ENCODE assay signal across 10 cellular contexts in genomic region chr15:75748882-75749281, GRCh38. TPM values are rescaled to one million over a fixed set of nuclear protein-coding genes. Genes with fewer than 3 reads are reported as not detected.
A peak's percentile ranks its signal among the peaks of the same experiment; 100 is the strongest.
DNase-seq lines count a peak whose midpoint lies in the region; ATAC-seq and TF ChIP-seq lines count a peak whose summit lies in the region.
"Not testable (repeated sequence)": the region's sequence is repeated elsewhere in the genome, so short reads cannot be mapped to it uniquely, and the experiment has no call there.
"Had no signal": no experiment of that assay in that cellular context is flagged by ENCODE, and none has a peak within 500 bp of the region (broad histone marks: within the 10 kb centered on the region; RNA-seq: fewer than 3 reads in every experiment).

No MANE protein-coding gene starts in this region.

- H3K27ac Mint-ChIP-seq in activated T-cell treated with anti-CD3 and anti-CD28 coated beads, Interleukin-2, amount 50 U/mL, for 24 hours, result peak overlapping the region; percentile 66
- not testable (repeated sequence) for H3K27ac Mint-ChIP-seq in activated naive CD4-positive, alpha-beta T cell treated with anti-CD3 and anti-CD28 coated beads, Interleukin-2, amount 50 U/mL, for 72 hours
- H3K27ac Mint-ChIP-seq in immature natural killer cell, result peak overlapping the region in 3 of 6 donors; percentile 11 to 49 (median 13)
- peak overlapping the region in 1 of 2 donors; percentile 78 for H3K27ac Mint-ChIP-seq in stimulated activated naive CD8-positive, alpha-beta T cell treated with anti-CD3 and anti-CD28 coated beads, Interleukin-15, amount 100 ng/mL, for 72 hours

- H3K36me3 Mint-ChIP-seq in activated T-cell treated with anti-CD3 and anti-CD28 coated beads, Interleukin-2, amount 50 U/mL, for 24 hours (ENCODE audit: low read depth); activated naive CD4-positive, alpha-beta T cell treated with anti-CD3 and anti-CD28 coated beads, Interleukin-2, amount 50 U/mL, for 72 hours; immature natural killer cell: not testable (repeated sequence)

- peak; percentile 98 to 99 for ATAC-seq in activated naive CD4-positive, alpha-beta T cell treated with anti-CD3 and anti-CD28 coated beads, Interleukin-2, amount 50 U/mL, for 72 hours
- ATAC-seq in stimulated activated naive CD8-positive, alpha-beta T cell treated with anti-CD3 and anti-CD28 coated beads, Interleukin-15, amount 100 ng/mL, for 72 hours, result peak; percentile 99

- TF ChIP-seq CTCF in GM12865 (IDR thresholded peaks at IDR 0.05; ENCODE audit: insufficient read depth, low read depth, low read length, missing control alignments), result not testable (repeated sequence)

- H3K4me1 Mint-ChIP-seq in activated T-cell treated with anti-CD3 and anti-CD28 coated beads, Interleukin-2, amount 50 U/mL, for 24 hours (ENCODE audit: low read depth), result peaks cover 17% of the 10 kb centered on the region
- H3K4me1 Mint-ChIP-seq in immature natural killer cell, result peaks cover 18 to 20% of the 10 kb centered on the region in 2 donors
- H3K4me1 Mint-ChIP-seq in stimulated activated naive CD8-positive, alpha-beta T cell treated with anti-CD3 and anti-CD28 coated beads, Interleukin-15, amount 100 ng/mL, for 72 hours, result peaks cover 18% of the 10 kb centered on the region

- H3K27me3 Mint-ChIP-seq in activated T-cell treated with anti-CD3 and anti-CD28 coated beads, Interleukin-2, amount 50 U/mL, for 24 hours, result peaks cover 12% of the 10 kb centered on the region
- peaks cover 32 to 41% (median 34%) of the 10 kb centered on the region in 3 donors for H3K27me3 Mint-ChIP-seq in immature natural killer cell (ENCODE audit: low read depth in 3 of 3)
- peaks cover 34% of the 10 kb centered on the region for H3K27me3 Mint-ChIP-seq in stimulated activated naive CD8-positive, alpha-beta T cell treated with anti-CD3 and anti-CD28 coated beads, Interleukin-15, amount 100 ng/mL, for 72 hours

- not testable (repeated sequence) for H3K4me3 Mint-ChIP-seq in activated T-cell treated with anti-CD3 and anti-CD28 coated beads, Interleukin-2, amount 50 U/mL, for 24 hours
- H3K4me3 Mint-ChIP-seq in immature natural killer cell, result peak overlapping the region; percentile 31 to 76 (median 62)
- H3K4me3 Mint-ChIP-seq in stimulated activated naive CD8-positive, alpha-beta T cell treated with anti-CD3 and anti-CD28 coated beads, Interleukin-15, amount 100 ng/mL, for 72 hours, result peak overlapping the region; percentile 6 to 22

- DNase-seq in GM12865 (ENCODE audit: low read depth) (peak; percentile 19), immature natural killer cell (peak; percentile 76 to 81 (median 79))
- peak; percentile 74 for DNase-seq in NK-92 treated with Interleukin-12 subunit alpha and Interleukin-12 subunit beta, amount 100 ng/mL, for 24 hours (lab: John Stamatoyannopoulos, UW)
- DNase-seq in activated CD4-positive, alpha-beta T cell treated with anti-CD3 and anti-CD28 coated beads for 48 hours, result peak; percentile 60
- peak; percentile 57 for DNase-seq in activated T-cell treated with anti-CD3 and anti-CD28 coated beads, Interleukin-2, amount 50 U/mL, for 24 hours
- DNase-seq in activated naive CD4-positive, alpha-beta T cell treated with anti-CD3 and anti-CD28 coated beads, Interleukin-2, amount 50 U/mL, for 72 hours (ENCODE audit: low spot score in 2 of 2), result peak in 1 of 2 donors; percentile 55
- peak; percentile 25 to 30 for DNase-seq in stimulated activated CD4-positive, alpha-beta T cell treated with anti-CD3 and anti-CD28 coated beads, Interleukin-2, amount 100 ng/mL, for 48 hours
- DNase-seq in stimulated activated naive CD8-positive, alpha-beta T cell treated with anti-CD3 and anti-CD28 coated beads, Interleukin-15, amount 100 ng/mL, for 72 hours, result peak; percentile 35 to 79

- not testable (repeated sequence) for H3K9me3 Mint-ChIP-seq in activated T-cell treated with anti-CD3 and anti-CD28 coated beads, Interleukin-2, amount 50 U/mL, for 24 hours; activated naive CD4-positive, alpha-beta T cell treated with anti-CD3 and anti-CD28 coated beads, Interleukin-2, amount 50 U/mL, for 72 hours; immature natural killer cell; stimulated activated naive CD8-positive, alpha-beta T cell treated with anti-CD3 and anti-CD28 coated beads, Interleukin-15, amount 100 ng/mL, for 72 hours

- H3K4me3 ChIP-seq in GM12865 (ENCODE audit: low read depth, low read length), result not testable (repeated sequence)

RNA-seq across cellular contexts. Expression of gene CSPG4, which starts 36.2 kb away (rescaled TPM):
- not detected for total RNA-seq in activated naive CD4-positive, alpha-beta T cell treated with anti-CD3 and anti-CD28 coated beads, Interleukin-2, amount 50 U/mL, for 72 hours
- polyA plus RNA-seq in immature natural killer cell, result under 1 TPM in 2 of 3 donors, not detected in 1; 0.12 to 0.18 TPM
- total RNA-seq: activated B cell treated with CpG ODN at 0.5 μM for 24 hours had no signal
- polyA plus RNA-seq: IgD-negative memory B cell had no signal
